8 cellular contexts compared by ENCODE assay signal in the genomic region with DNA sequence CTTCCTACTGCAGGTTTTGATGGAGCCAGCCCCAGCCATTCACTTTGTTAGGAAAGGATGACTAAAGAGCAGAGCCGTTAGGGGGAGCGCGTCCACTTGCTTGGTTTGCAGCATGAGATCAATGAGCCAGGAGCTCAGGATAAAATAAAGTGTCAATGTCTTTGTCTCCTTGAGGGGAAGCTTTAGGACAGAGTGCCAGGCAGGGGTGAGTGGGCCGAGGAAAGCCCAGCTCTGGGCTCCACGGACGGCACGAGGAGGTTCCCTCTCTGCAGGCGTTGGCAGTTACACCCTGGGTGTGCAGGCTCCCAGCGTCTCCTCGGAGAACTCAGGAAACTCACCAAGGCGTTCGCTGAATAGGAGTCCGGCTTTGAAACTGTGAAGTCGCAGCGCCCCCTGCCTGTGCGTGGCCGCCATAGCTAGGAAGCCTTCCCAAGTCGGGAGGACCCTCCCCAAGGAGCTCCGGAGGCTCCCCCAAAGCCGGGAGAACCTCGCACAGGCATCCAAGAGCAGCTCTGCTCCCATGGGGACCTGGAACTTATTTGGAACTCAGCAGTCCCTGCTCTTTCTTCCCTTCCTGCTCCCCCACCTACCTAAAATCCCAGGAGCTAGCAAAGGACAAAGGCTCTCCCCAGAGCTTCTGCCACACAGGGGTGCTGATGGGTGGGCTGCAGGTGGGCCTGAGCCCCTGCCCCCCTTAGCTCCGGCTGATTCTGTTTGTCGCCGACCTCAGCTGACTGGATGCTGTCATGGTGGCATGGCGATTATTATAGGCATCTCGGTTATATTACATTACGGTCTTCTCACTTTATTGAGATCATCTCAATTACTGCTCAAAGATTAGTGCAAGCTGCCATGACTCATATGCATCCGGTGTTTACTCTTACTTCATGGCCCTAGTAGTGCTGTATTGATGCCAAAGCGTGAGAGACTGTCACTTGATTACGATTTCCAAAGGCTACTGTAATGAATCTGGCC. TPM values are rescaled to one million over a fixed set of nuclear protein-coding genes. Genes with fewer than 3 reads are reported as not detected.
DNase-seq lines count a peak whose midpoint lies in the region; ATAC-seq, FAIRE-seq and TF ChIP-seq lines count a peak whose summit lies in the region.

No MANE protein-coding gene starts in this region.

- no peaks in the 10 kb centered on the region for H3K4me1 ChIP-seq in HEK293 (ENCODE audit: control insufficient read depth, insufficient read depth, low read length)
- peaks cover 15% of the 10 kb centered on the region; the same call in 1 of the 2 replicates for H3K4me1 ChIP-seq in HepG2 (ENCODE audit: insufficient read depth, low read length)

- H3K4me3 ChIP-seq in HEK293 (ENCODE audit: low read depth, low read length) = peak overlapping the region; percentile 20
- peak overlapping the region in 2 of 3 experiments; percentile 11 to 60; a peak in 2 of 6 replicates for H3K4me3 ChIP-seq in HepG2 (replicated peaks in 1 of 3; ENCODE audit: insufficient read depth in 1 of 3, low read depth in 2 of 3, low read length in 3 of 3)

- peak; percentile 18 for FAIRE-seq in HepG2 (lab: Jason Lieb, UNC)

- TF ChIP-seq CTCF in C4-2B (conservative IDR thresholded peaks at IDR 0.05) (peak; percentile 100), HEK293 (tag by site-specific recombination; IDR thresholded peaks at IDR 0.05) (no peak; the same call in 1 of the 2 replicates), HepG2 (CRISPR knock-in tag; IDR thresholded peaks at IDR 0.05) (peak; percentile 91)

- TF ChIP-seq POLR2A in HepG2 (IDR thresholded peaks at IDR 0.05; ENCODE audit: insufficient read depth in 1 of 2, low read depth in 2 of 2, low read length in 2 of 2) = no peak

- CTCF ChIA-PET in HEK293 (lab: Yijun Ruan, JAX) = interaction anchor here (0.5 to 8.9 kb wide), 89 partner anchors 8 to 1334 kb away, joined by 3 to 206 read pairs (median 4); a partner anchor contains a TSS
- CTCF ChIA-PET in HepG2 (lab: Yijun Ruan, JAX; ENCODE audit: low intra/inter-chr PET ratio, low total read pairs) = interaction anchor here (1.0 to 2.7 kb wide), 9 partner anchors 56 to 465 kb away, joined by 3 to 29 read pairs (median 13); no protein-coding TSS in a partner anchor

- no peaks in the 10 kb centered on the region for H3K36me3 ChIP-seq in HEK293 (ENCODE audit: control insufficient read depth in 2 of 2, insufficient read depth in 1 of 2, low read length in 2 of 2)
- H3K36me3 ChIP-seq in HepG2 (replicated peaks in 1 of 2; ENCODE audit: control insufficient read depth in 1 of 2, insufficient read depth in 2 of 2, low read length in 2 of 2) = no peaks in the 10 kb centered on the region

- ATAC-seq in HepG2 (peak; percentile 89), HG03108 (IDR thresholded peaks at IDR 0.05; ENCODE audit: unreplicated experiment) (no peak)

- TF ChIP-seq RAD21 in HepG2 (CRISPR knock-in tag; IDR thresholded peaks at IDR 0.05) = peak; percentile 91

- in situ Hi-C loops in HepG2 (cut with HindIII; ENCODE audit: extremely low pct_ligation_motif_present, low pct_unique_long_range_greater_than_20kb) = loop anchor here (5.0 to 10.0 kb wide), 4 partner anchors 54 to 842 kb away; no protein-coding TSS in a partner anchor

- no TSS peak for BruUV-seq in HepG2 (replicated peaks; lab: Mats Ljungman, UMichigan)

- peaks cover 2 to 23% of the 10 kb centered on the region in 2 experiments; a peak in 3 of 5 replicates for H3K27me3 ChIP-seq in HepG2 (ENCODE audit: control insufficient read depth in 1 of 2, insufficient read depth in 2 of 2, low read length in 2 of 2)

- intact Hi-C loops in HepG2 (cut with micrococcal nuclease; ENCODE audit: unreplicated experiment) = loop anchor here (1.0 to 5.0 kb wide), 6 partner anchors 55 to 464 kb away; no protein-coding TSS in a partner anchor

- H3K4me2 ChIP-seq in HepG2 (ENCODE audit: low read depth, low read length) = peak overlapping the region; percentile 86

- no peak overlapping the region for H3K9ac ChIP-seq in HepG2 (ENCODE audit: insufficient read depth, low read depth, low read length)

- peak; percentile 77 for DNase-seq in NCI-H460 (ENCODE audit: extremely low read depth, low read depth)
- DNase-seq in activated CD4-positive, alpha-beta T cell treated with anti-CD3 and anti-CD28 coated beads for 48 hours = peak; percentile 80
- DNase-seq in dedifferentiated amniotic fluid mesenchymal stem cell (ENCODE audit: extremely low spot score) = peak; percentile 75
- DNase-seq in HepG2 (ENCODE audit: low spot score) = peak; percentile 66
- DNase-seq in stimulated activated CD4-positive, alpha-beta T cell treated with anti-CD3 and anti-CD28 coated beads, Interleukin-2, amount 100 ng/mL, for 4 hours (ENCODE audit: low read depth) = peak; percentile 48

- no peak overlapping the region for H3K27ac ChIP-seq in C4-2B
- no peak overlapping the region for H3K27ac ChIP-seq in HEK293 (ENCODE audit: extremely low read depth, low read depth, low read length)
- H3K27ac ChIP-seq in HepG2 (ENCODE audit: extremely low read length, insufficient read depth, low read length) = no peak overlapping the region

- TF ChIP-seq EP300 in HepG2 (IDR thresholded peaks at IDR 0.05; ENCODE audit: low read depth in 2 of 2, low read length in 2 of 2) = no peak
- no peak for TF ChIP-seq EP300 in HepG2 (CRISPR knock-in tag; IDR thresholded peaks at IDR 0.05; ENCODE audit: borderline replicate concordance)

- no peak overlapping the region for H2AFZ ChIP-seq in HepG2 (ENCODE audit: low read length)

- no peaks in the 10 kb centered on the region for H3K79me2 ChIP-seq in HepG2 (ENCODE audit: insufficient read depth, low read length)

- POLR2A ChIA-PET in HEK293 (lab: Yijun Ruan, JAX) (interaction anchor here (0.7 to 1.4 kb wide), 4 partner anchors 127 to 465 kb away, joined by 3 to 4 read pairs (median 3); a partner anchor contains a TSS), HepG2 (lab: Yijun Ruan, JAX) (interaction anchor here (0.6 to 1.3 kb wide), 6 partner anchors 134 to 460 kb away, joined by 3 to 5 read pairs (median 3); a partner anchor contains a TSS)

- H4K20me1 ChIP-seq in HepG2 (ENCODE audit: insufficient read depth, low read length) = no peaks in the 10 kb centered on the region

- no peaks in the 10 kb centered on the region for H3K9me3 ChIP-seq in HEK293 (ENCODE audit: control insufficient read depth, insufficient read depth, low read depth, low read length)
- H3K9me3 ChIP-seq in HepG2 (ENCODE audit: low read length) = no peaks in the 10 kb centered on the region

- 14% methylated on average over 12 of the region's 30 CpGs for WGBS in HepG2 (ENCODE audit: low lambda C conversion rate)

TF ChIP-seq in HEK293, 187 proteins besides CTCF, POLR2A, EP300 and RAD21 (continues in another document):
- peak; percentile 85 for TF ChIP-seq PRDM1 (tag by site-specific recombination; IDR thresholded peaks at IDR 0.05)

TF ChIP-seq in HepG2, 621 proteins besides CTCF, POLR2A, EP300 and RAD21 (continues in another document):
- TF ChIP-seq, protein P1, sequence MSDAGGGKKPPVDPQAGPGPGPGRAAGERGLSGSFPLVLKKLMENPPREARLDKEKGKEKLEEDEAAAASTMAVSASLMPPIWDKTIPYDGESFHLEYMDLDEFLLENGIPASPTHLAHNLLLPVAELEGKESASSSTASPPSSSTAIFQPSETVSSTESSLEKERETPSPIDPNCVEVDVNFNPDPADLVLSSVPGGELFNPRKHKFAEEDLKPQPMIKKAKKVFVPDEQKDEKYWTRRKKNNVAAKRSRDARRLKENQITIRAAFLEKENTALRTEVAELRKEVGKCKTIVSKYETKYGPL (CRISPR knock-in tag; IDR thresholded peaks at IDR 0.05) = no peak
- TF ChIP-seq ZNF703 (CRISPR knock-in tag; IDR thresholded peaks at IDR 0.05; ENCODE audit: borderline replicate concordance) (no peak), HOXA3 (CRISPR knock-in tag; IDR thresholded peaks at IDR 0.05) (no peak), MEIS1 (CRISPR knock-in tag; IDR thresholded peaks at IDR 0.05; ENCODE audit: borderline replicate concordance) (peak; percentile 39; the same call in 1 of the 2 replicates), SIN3B (IDR thresholded peaks at IDR 0.05; ENCODE audit: low read length) (no peak), SALL1 (CRISPR knock-in tag; IDR thresholded peaks at IDR 0.05) (peak; percentile 23; the same call in 1 of the 2 replicates)

RNA-seq across cellular contexts. Expression of a gene that starts 34.4 kb away (rescaled TPM):
- total RNA-seq in NCI-H460 (2014; rRNA removed; shearing (Covaris generic)) = not detected in 2 replicates
- polyA plus RNA-seq in NCI-H460 (2014; cell fraction: nucleus; rRNA removed) = not detected in 2 replicates
- total RNA-seq in HepG2 (2016; rRNA removed; fragmentation: Illumina TruSeq; extraction: Trizol) = not detected in 2 replicates
- not detected in 2 replicates for total RNA-seq in HepG2 (2016; cell fraction: cytosol; rRNA removed; fragmentation: Illumina TruSeq; extraction: Trizol; ENCODE audit: low read depth)
- total RNA-seq in HepG2 (2016; cell fraction: insoluble cytoplasmic fraction; rRNA removed; fragmentation: Illumina TruSeq; extraction: Trizol) = not detected in 2 replicates
- total RNA-seq in HepG2 (2016; cell fraction: membrane; rRNA removed; fragmentation: Illumina TruSeq; extraction: Trizol) = not detected in 2 replicates
- total RNA-seq in HepG2 (2016; cell fraction: nucleus; rRNA removed; fragmentation: Illumina TruSeq; extraction: Trizol) = not detected in 2 replicates
- not detected in 2 replicates for polyA plus RNA-seq in HepG2 (2011; rRNA removed)
- polyA plus RNA-seq in HepG2 (2011; cell fraction: cytosol; rRNA removed) = not detected in 2 replicates
- not detected in 2 replicates for polyA plus RNA-seq in HepG2 (2011; cell fraction: nucleus; rRNA removed)
- not detected in 2 replicates for polyA plus RNA-seq in HepG2 (2012)
- polyA plus RNA-seq in HepG2 (2016; cell fraction: cytosol; fragmentation: Illumina TruSeq; extraction: Trizol; ENCODE audit: low read depth) = not detected in 2 replicates
- not detected in 2 replicates for polyA plus RNA-seq in HepG2 (2016; cell fraction: insoluble cytoplasmic fraction; fragmentation: Illumina TruSeq; extraction: Trizol; ENCODE audit: low read depth)
- polyA plus RNA-seq in HepG2 (2016; cell fraction: membrane; fragmentation: Illumina TruSeq; extraction: Trizol; ENCODE audit: low read depth) = not detected in 2 replicates
- polyA plus RNA-seq in HepG2 (2016; cell fraction: nucleus; fragmentation: Illumina TruSeq; extraction: Trizol; ENCODE audit: insufficient read depth, low read depth) = not detected in 2 replicates
- polyA minus RNA-seq in HepG2 (2011; rRNA and poly(A)+ RNA removed; ENCODE audit: low replicate concordance) = not detected in 2 replicates
- polyA minus RNA-seq in HepG2 (2011; cell fraction: cytosol; rRNA and poly(A)+ RNA removed) = not detected in 2 replicates
- polyA minus RNA-seq in HepG2 (2011; cell fraction: nucleus; rRNA and poly(A)+ RNA removed) = not detected in 2 replicates
